In the genomic region with DNA sequence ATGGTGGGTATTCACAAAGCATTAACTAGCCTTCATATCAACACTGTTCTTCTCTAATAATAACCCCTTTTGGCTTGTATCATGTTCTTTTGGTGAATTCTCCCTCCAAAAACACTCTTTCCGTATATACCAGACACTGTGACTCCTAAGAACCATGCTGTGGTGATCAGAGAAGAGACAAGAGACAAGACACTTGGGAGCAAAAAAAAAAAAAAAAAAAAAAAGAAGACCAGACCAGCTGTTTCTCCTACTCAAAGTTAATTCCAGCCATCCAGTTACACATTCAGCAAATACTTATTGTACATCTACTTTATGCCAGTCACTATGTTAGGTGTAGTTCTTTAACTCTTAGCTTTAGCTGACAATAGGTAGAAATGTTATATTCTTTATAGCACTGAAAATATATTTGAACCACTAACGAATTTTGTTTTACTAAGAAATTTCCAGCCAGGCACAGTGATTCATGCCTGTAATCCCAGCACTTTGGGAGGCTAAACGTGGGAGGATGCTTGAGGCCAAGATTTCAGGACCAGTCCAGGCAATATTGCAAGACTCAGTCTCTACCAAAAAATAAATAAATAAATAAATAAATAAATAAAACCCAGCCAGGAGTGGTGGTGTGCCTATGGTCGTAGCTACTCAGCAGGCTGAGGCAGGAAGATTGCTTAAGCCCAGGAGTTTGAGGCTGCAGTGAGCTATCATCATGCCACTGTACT, we compare ENCODE assay signal across 14 cellular contexts. TPM values are rescaled to one million over a fixed set of nuclear protein-coding genes. Genes with fewer than 3 reads are reported as not detected.
DNase-seq lines count a peak whose midpoint lies in the region; ATAC-seq and TF ChIP-seq lines count a peak whose summit lies in the region.
"Had no signal": no experiment of that assay in that cellular context is flagged by ENCODE, and none has a peak within 500 bp of the region (broad histone marks: within the 10 kb centered on the region; RNA-seq: fewer than 3 reads in every experiment).

No MANE protein-coding gene starts in this region.

- CTCF ChIA-PET in T-cell (lab: Charles Lee): interaction anchor here in 1 of 2 donors (0.7 kb wide), 1 partner anchor 101 kb away, joined by 4 read pairs; no protein-coding TSS in a partner anchor

- peaks cover 8% of the 10 kb centered on the region for H3F3A ChIP-seq in smooth muscle cell (ENCODE audit: low read depth)

- ATAC-seq in activated T-cell treated with anti-CD3 and anti-CD28 coated beads, Interleukin-2, amount 50 U/mL, for 72 hours (replicated peaks in 1 of 2): no peak
- ATAC-seq in T-cell (replicated peaks in 1 of 4): no peak
- ATAC-seq: left lung had no signal

- H3K36me3 ChIP-seq in smooth muscle cell (ENCODE audit: low read depth): no peaks in the 10 kb centered on the region
- H3K36me3 ChIP-seq: cardiac muscle cell, left lung had no signal

- H3K9me3 ChIP-seq in smooth muscle cell (replicated peaks; ENCODE audit: low read depth): no peaks in the 10 kb centered on the region
- H3K9me3 ChIP-seq: Caco-2, left lung had no signal

- H3K4me1 ChIP-seq in smooth muscle cell (ENCODE audit: low read depth): no peaks in the 10 kb centered on the region
- H3K4me1 ChIP-seq: Caco-2 had no signal

- in situ Hi-C loops in ACHN (cut with HindIII; ENCODE audit: low pct_ligation_motif_present, low pct_unique_long_range_greater_than_20kb, low sequenced_read_pairs): no loop called here

- WGBS in smooth muscle cell (ENCODE audit: low lambda C conversion rate): 14% methylated on average over 4 of the region's 4 CpGs

- H3K27ac Mint-ChIP-seq in activated T-cell treated with anti-CD3 and anti-CD28 coated beads, Interleukin-2, amount 50 U/mL, for 72 hours: peak overlapping the region; percentile 74
- peak overlapping the region; percentile 86 to 93 for H3K27ac Mint-ChIP-seq in T-cell

- no peak for DNase-seq in activated T-cell treated with anti-CD3 and anti-CD28 coated beads, Interleukin-2, amount 50 U/mL, for 72 hours
- DNase-seq in activated T-cell treated with anti-CD3 and anti-CD28 coated beads, Interleukin-2, amount 50 U/mL, for 1 hour: no peak
- DNase-seq in T-cell (no peak), fibroblast of peridontal ligament (ENCODE audit: extremely low read depth) (peak; percentile 29), smooth muscle cell (lab: John Stamatoyannopoulos, UW; ENCODE audit: unreplicated experiment) (no peak), COLO829 (ENCODE audit: low spot score) (no peak), ACHN (no peak), glomerular visceral epithelial cell (ENCODE audit: extremely low spot score) (no peak)
- DNase-seq: Caco-2, foreskin fibroblast, KBM-7, left lung, NCI-H1092 treated with DMSO at 0.1 percent for 48 hours had no signal

- H3K27me3 Mint-ChIP-seq in activated T-cell treated with anti-CD3 and anti-CD28 coated beads, Interleukin-2, amount 50 U/mL, for 72 hours (ENCODE audit: low read depth): no peaks in the 10 kb centered on the region
- no peaks in the 10 kb centered on the region for H3K27me3 Mint-ChIP-seq in T-cell

- peaks cover 0 to 2% of the 10 kb centered on the region in 2 donors for H3K36me3 Mint-ChIP-seq in activated T-cell treated with anti-CD3 and anti-CD28 coated beads, Interleukin-2, amount 50 U/mL, for 72 hours (ENCODE audit: insufficient read depth in 2 of 2)
- H3K36me3 Mint-ChIP-seq in T-cell: peaks cover 3% of the 10 kb centered on the region

- H3K9me3 Mint-ChIP-seq in activated T-cell treated with anti-CD3 and anti-CD28 coated beads, Interleukin-2, amount 50 U/mL, for 72 hours: no peaks in the 10 kb centered on the region
- H3K9me3 Mint-ChIP-seq in T-cell: no peaks in the 10 kb centered on the region

- POLR2A ChIA-PET in T-cell (lab: Charles Lee): interaction anchor here (0.6 to 1.1 kb wide), 7 partner anchors 10 to 268 kb away, joined by 3 to 12 read pairs (median 4); no protein-coding TSS in a partner anchor

- peak overlapping the region; percentile 55 for H3K27ac ChIP-seq in smooth muscle cell (ENCODE audit: low read depth)
- H3K27ac ChIP-seq: cardiac muscle cell, left lung had no signal

- no peaks in the 10 kb centered on the region for H3K27me3 ChIP-seq in smooth muscle cell (ENCODE audit: low read depth)
- H3K27me3 ChIP-seq: cardiac muscle cell, left lung had no signal

- H3K4me3 Mint-ChIP-seq in activated T-cell treated with anti-CD3 and anti-CD28 coated beads, Interleukin-2, amount 50 U/mL, for 72 hours: peak overlapping the region in 1 of 2 donors; percentile 13
- peak overlapping the region in 1 of 3 donors; percentile 25 for H3K4me3 Mint-ChIP-seq in T-cell

- H2AFZ ChIP-seq in smooth muscle cell (ENCODE audit: low read depth): no peak overlapping the region

- no peak for TF ChIP-seq CTCF in smooth muscle cell (IDR thresholded peaks at IDR 0.05; ENCODE audit: borderline replicate concordance, insufficient read depth, poor library complexity, severe bottlenecking)

- no peak overlapping the region for H3K4me3 ChIP-seq in smooth muscle cell
- H3K4me3 ChIP-seq: cardiac muscle cell, left lung had no signal

- H3K4me2 ChIP-seq in smooth muscle cell: peak overlapping the region; percentile 52

- H4K20me1 ChIP-seq in smooth muscle cell (ENCODE audit: low read depth): peaks cover 2% of the 10 kb centered on the region

- peaks cover 94% of the 10 kb centered on the region for H3K4me1 Mint-ChIP-seq in activated T-cell treated with anti-CD3 and anti-CD28 coated beads, Interleukin-2, amount 50 U/mL, for 72 hours (ENCODE audit: low read depth)
- peaks cover 89 to 96% (median 93%) of the 10 kb centered on the region in 3 donors for H3K4me1 Mint-ChIP-seq in T-cell

- no peak overlapping the region for H3K9ac ChIP-seq in smooth muscle cell (ENCODE audit: low read depth)

- peaks cover 55% of the 10 kb centered on the region for H3K79me2 ChIP-seq in smooth muscle cell (ENCODE audit: low read depth)

RNA-seq across cellular contexts. Expression of a gene that starts 40.0 kb away (rescaled TPM):
- total RNA-seq in activated T-cell treated with anti-CD3 and anti-CD28 coated beads, Interleukin-2, amount 50 U/mL, for 72 hours: 100 to 1,000 TPM; 104 to 138 TPM
- 100 to 1,000 TPM; 129 to 238 (median 160) TPM for total RNA-seq in T-cell
- 8.9 and 13.7 TPM in 2 replicates for total RNA-seq in smooth muscle cell
- polyA plus RNA-seq in smooth muscle cell: 7.5 and 7.9 TPM in 2 replicates
